10 cellular contexts compared by ENCODE assay signal in genomic region chr11:130403301-130403804, GRCh38. TPM values are rescaled to one million over a fixed set of nuclear protein-coding genes. Genes with fewer than 3 reads are reported as not detected.
DNase-seq lines count a peak whose midpoint lies in the region; ATAC-seq and TF ChIP-seq lines count a peak whose summit lies in the region.
"Had no signal": no experiment of that assay in that cellular context is flagged by ENCODE, and none has a peak within 500 bp of the region (broad histone marks: within the 10 kb centered on the region; RNA-seq: fewer than 3 reads in every experiment).

No MANE protein-coding gene starts in this region.

- H3K4me3 Mint-ChIP-seq in activated naive CD4-positive, alpha-beta T cell treated with anti-CD3 and anti-CD28 coated beads, Interleukin-2, amount 10 ng/mL, durations not matched to agents 7 days and 5 days, result no peak overlapping the region
- H3K4me3 Mint-ChIP-seq in T-helper 17 cell, result no peak overlapping the region
- H3K4me3 Mint-ChIP-seq: activated T-cell treated with anti-CD3 and anti-CD28 coated beads, Interleukin-2, amount 50 U/mL, for 24 hours had no signal

- no peak overlapping the region for H3K27ac Mint-ChIP-seq in activated naive CD4-positive, alpha-beta T cell treated with anti-CD3 and anti-CD28 coated beads, Interleukin-2, amount 10 ng/mL, durations not matched to agents 7 days and 5 days
- no peak overlapping the region for H3K27ac Mint-ChIP-seq in T-helper 17 cell
- H3K27ac Mint-ChIP-seq: activated T-cell treated with anti-CD3 and anti-CD28 coated beads, Interleukin-2, amount 50 U/mL, for 24 hours had no signal

- TF ChIP-seq CTCF in kidney epithelial cell (IDR thresholded peaks at IDR 0.05; ENCODE audit: insufficient read depth, low read length, poor library complexity, severe bottlenecking), result no peak

- H3K9me3 ChIP-seq in HUES48 (ENCODE audit: control insufficient read depth, insufficient read depth, low read length) (no peaks in the 10 kb centered on the region), T-helper 17 cell (ENCODE audit: control insufficient read depth, low read length, poor library complexity, severe bottlenecking) (no peaks in the 10 kb centered on the region)

- H3K4me1 Mint-ChIP-seq in activated naive CD4-positive, alpha-beta T cell treated with anti-CD3 and anti-CD28 coated beads, Interleukin-2, amount 10 ng/mL, durations not matched to agents 7 days and 5 days, result peaks cover 11% of the 10 kb centered on the region
- peaks cover 19% of the 10 kb centered on the region for H3K4me1 Mint-ChIP-seq in T-helper 17 cell

- no peak for ATAC-seq in HG03520 (IDR thresholded peaks at IDR 0.05; ENCODE audit: unreplicated experiment)
- no peak for ATAC-seq in T-helper 17 cell

- peak overlapping the region; percentile 83 for H3K27ac ChIP-seq in HUES48 (ENCODE audit: low read depth, low read length)
- peak overlapping the region; percentile 90 for H3K27ac ChIP-seq in caudate nucleus (ENCODE audit: low read depth, low read length)

- H3K27me3 ChIP-seq in HUES48 (ENCODE audit: control insufficient read depth, insufficient read depth, low read length), result no peaks in the 10 kb centered on the region
- H3K27me3 ChIP-seq in kidney epithelial cell (ENCODE audit: control insufficient read depth, insufficient read depth, low read length), result peaks cover 10% of the 10 kb centered on the region

- no peaks in the 10 kb centered on the region for H3K36me3 Mint-ChIP-seq in activated naive CD4-positive, alpha-beta T cell treated with anti-CD3 and anti-CD28 coated beads, Interleukin-2, amount 10 ng/mL, durations not matched to agents 7 days and 5 days
- peaks cover 8% of the 10 kb centered on the region for H3K36me3 Mint-ChIP-seq in T-helper 17 cell (ENCODE audit: low read depth)

- H3K4me1 ChIP-seq in HUES48 (ENCODE audit: control insufficient read depth, insufficient read depth, low read length), result peaks cover 16% of the 10 kb centered on the region

- H3K4me3 ChIP-seq in HUES48 (ENCODE audit: low read depth, low read length) (no peak overlapping the region), kidney epithelial cell (ENCODE audit: low read depth, low read length) (no peak overlapping the region)

- peak overlapping the region; percentile 14; the same call in 1 of the 2 replicates for H3K9ac ChIP-seq in HUES48 (ENCODE audit: low read depth, low read length)

- peak in 48 of 61 donors; percentile 12 to 68 (median 35) for DNase-seq in caudate nucleus (lab: John Stamatoyannopoulos, UW)
- peak; percentile 64 for DNase-seq in kidney epithelial cell (ENCODE audit: low read depth)
- DNase-seq in stromal cell of bone marrow (ENCODE audit: low read depth), result peak; percentile 57
- DNase-seq in activated naive CD4-positive, alpha-beta T cell treated with anti-CD3 and anti-CD28 coated beads, Interleukin-2, amount 10 ng/mL, durations not matched to agents 7 days and 5 days, result no peak
- DNase-seq in T-helper 17 cell, result no peak
- DNase-seq in central memory CD4-positive, alpha-beta T cell, result no peak
- DNase-seq: activated T-cell treated with anti-CD3 and anti-CD28 coated beads, Interleukin-2, amount 50 U/mL, for 24 hours had no signal

- CTCF ChIA-PET in activated naive CD4-positive, alpha-beta T cell treated with anti-CD3 and anti-CD28 coated beads, Interleukin-2, amount 10 ng/mL, durations not matched to agents 7 days and 5 days (lab: Charles Lee), result interaction anchor here (1.2 kb wide), 1 partner anchor 190 kb away, joined by 4 read pairs; no protein-coding TSS in a partner anchor

- peaks cover 37% of the 10 kb centered on the region for H3K27me3 Mint-ChIP-seq in activated naive CD4-positive, alpha-beta T cell treated with anti-CD3 and anti-CD28 coated beads, Interleukin-2, amount 10 ng/mL, durations not matched to agents 7 days and 5 days
- peaks cover 36% of the 10 kb centered on the region for H3K27me3 Mint-ChIP-seq in T-helper 17 cell

- no peaks in the 10 kb centered on the region for H3K9me3 Mint-ChIP-seq in activated naive CD4-positive, alpha-beta T cell treated with anti-CD3 and anti-CD28 coated beads, Interleukin-2, amount 10 ng/mL, durations not matched to agents 7 days and 5 days
- H3K9me3 Mint-ChIP-seq: activated T-cell treated with anti-CD3 and anti-CD28 coated beads, Interleukin-2, amount 50 U/mL, for 24 hours had no signal

- H3K36me3 ChIP-seq in HUES48 (ENCODE audit: control insufficient read depth, insufficient read depth, low read length) (no peaks in the 10 kb centered on the region), kidney epithelial cell (ENCODE audit: control insufficient read depth, insufficient read depth, low read length) (no peaks in the 10 kb centered on the region)

RNA-seq across cellular contexts. Expression of gene ADAMTS8, which starts 25.1 kb away (rescaled TPM):
- total RNA-seq in kidney epithelial cell (not detected in 2 replicates), T-helper 17 cell (not detected)
- total RNA-seq: pulmonary artery endothelial cell had no signal

RNA-seq across cellular contexts. Expression of gene ADAMTS15, which starts 45.1 kb away (rescaled TPM):
- total RNA-seq in kidney epithelial cell, result 3.9 and 4.2 TPM in 2 replicates
- not detected for total RNA-seq in T-helper 17 cell

Comparison
In these comparisons a context has a peak if more than half of its experiments do, and no peak if none do; other contexts are left out.
1. DNase-seq: peak in caudate nucleus (48 of 61), kidney epithelial cell (single experiment) and stromal cell of bone marrow (single experiment); none in activated naive CD4-positive, alpha-beta T cell treated with anti-CD3 and anti-CD28 coated beads, Interleukin-2, amount 10 ng/mL, durations not matched to agents 7 days and 5 days (single experiment), T-helper 17 cell (0 of 3) and central memory CD4-positive, alpha-beta T cell (single experiment).